In the genomic region with DNA sequence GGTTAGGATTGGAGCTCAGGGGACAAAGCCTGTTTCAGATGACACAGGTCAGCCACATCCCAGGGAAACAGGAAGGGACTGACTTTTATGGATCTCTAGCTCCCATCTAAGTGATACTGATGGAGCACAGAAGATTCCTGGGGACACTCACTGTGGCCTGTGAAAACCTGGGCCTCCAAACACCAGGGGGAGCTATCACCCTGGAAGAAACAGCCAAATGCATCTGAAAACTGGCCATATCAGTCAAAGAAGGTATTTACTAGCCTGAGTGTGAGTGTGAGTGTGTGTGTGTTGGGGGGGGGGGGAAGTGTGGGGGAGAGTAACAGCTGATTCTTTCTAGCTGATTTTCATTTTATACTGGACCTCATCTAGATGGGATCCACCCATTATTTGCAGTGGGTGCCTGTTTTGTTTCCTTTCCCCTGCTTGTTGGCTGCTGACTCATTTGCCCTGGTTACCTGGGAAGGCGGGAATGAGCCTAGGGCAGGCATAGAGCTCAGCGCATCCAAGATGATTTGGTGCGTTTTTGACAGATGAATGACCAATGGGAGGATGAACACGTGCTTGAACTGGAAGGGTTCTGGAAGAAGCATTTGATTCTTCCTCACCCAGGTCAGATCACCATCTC, we compare ENCODE assay signal across 8 cellular contexts.
DNase-seq lines count a peak whose midpoint lies in the region; ATAC-seq and TF ChIP-seq lines count a peak whose summit lies in the region.

No MANE protein-coding gene starts in this region.

- H3K4me3 Mint-ChIP-seq in natural killer cell = no peak overlapping the region

- H3K9me3 Mint-ChIP-seq in natural killer cell = no peaks in the 10 kb centered on the region

- peak; percentile 58 for TF ChIP-seq CTCF in natural killer cell (IDR thresholded peaks at IDR 0.05)

- intact Hi-C loops in natural killer cell (cut with micrococcal nuclease) = loop anchor here (1.0 to 10.0 kb wide), 3 partner anchors 146 to 628 kb away; no protein-coding TSS in a partner anchor

- peaks cover 24 to 29% of the 10 kb centered on the region in 2 donors for H3K27me3 Mint-ChIP-seq in natural killer cell (ENCODE audit: low read depth in 2 of 2)

- peak; percentile 65 for ATAC-seq in HG03354 (IDR thresholded peaks at IDR 0.05; ENCODE audit: poor library complexity, severe bottlenecking, unreplicated experiment)
- peak in 1 of 3 donors; percentile 63 for ATAC-seq in natural killer cell
- no peak for ATAC-seq in HG03025 (IDR thresholded peaks at IDR 0.05; ENCODE audit: low FRiP score, unreplicated experiment)
- ATAC-seq in GM18502 (IDR thresholded peaks at IDR 0.05; ENCODE audit: poor library complexity, unreplicated experiment) = no peak

- no peaks in the 10 kb centered on the region for H3K36me3 Mint-ChIP-seq in natural killer cell

- no peak overlapping the region for H3K27ac Mint-ChIP-seq in natural killer cell

- DNase-seq in NCI-H510A treated with DMSO at 0.1 percent for 48 hours (lab: John Stamatoyannopoulos, UW) (peak; percentile 20), NCI-H510A (lab: John Stamatoyannopoulos, UW) (no peak), RKO (ENCODE audit: low spot score) (peak; percentile 35), ecto neural progenitor cell (ENCODE audit: low spot score) (peak; percentile 73), natural killer cell (peak; percentile 39)

- H3K4me1 Mint-ChIP-seq in natural killer cell = no peaks in the 10 kb centered on the region
